31 cellular contexts compared by ENCODE assay signal in genomic region chr2:149701241-149701640, GRCh38.
"Had no signal": no experiment of that assay in that cellular context is flagged by ENCODE, and none has a peak within 500 bp of the region (broad histone marks: within the 10 kb centered on the region; RNA-seq: fewer than 3 reads in every experiment).

No MANE protein-coding gene starts in this region.

- H3K27ac Mint-ChIP-seq: activated CD4-positive, alpha-beta memory T cell treated with anti-CD3 and anti-CD28 coated beads for 36 hours; activated CD4-positive, alpha-beta T cell treated with anti-CD3 and anti-CD28 coated beads for 36 hours; activated naive CD4-positive, alpha-beta T cell treated with anti-CD3 and anti-CD28 coated beads for 36 hours; activated naive CD4-positive, alpha-beta T cell treated with anti-CD3 and anti-CD28 coated beads, Interleukin-2, amount 50 U/mL, for 72 hours; activated T-helper 1 cell treated with anti-CD3 and anti-CD28 coated beads, Interleukin-12 subunit alpha, Interleukin-12 subunit beta, Interleukin-2, Interleukin-4 antibody, amounts not matched to agents 30 ng/mL and 10 ng/mL and 1 ng/mL, durations not matched to agents 14 hours and 24 hours and 36 hours; T-helper 1 cell treated with Interleukin-12 subunit alpha and Interleukin-12 subunit beta and Interleukin-4 antibody, amounts not matched to agents 30 μg/mL and 1 μg/mL, for 36 hours; T-helper 2 cell treated with Interferon-gamma antibody and Interleukin-4, amounts not matched to agents 5 μg/mL and 100 μg/mL, for 36 hours had no signal

- ATAC-seq: activated CD4-positive, alpha-beta T cell treated with anti-CD3 and anti-CD28 coated beads for 36 hours; activated CD4-positive, CD25-positive, alpha-beta regulatory T cell treated with anti-CD3 and anti-CD28 coated beads, Interleukin-2, amount 50 U/mL, for 24 hours; activated naive CD4-positive, alpha-beta T cell treated with anti-CD3 and anti-CD28 coated beads, Interleukin-2, amount 50 U/mL, for 72 hours; activated T-cell treated with anti-CD3 and anti-CD28 coated beads, Interleukin-2, amount 50 U/mL, for 4 hours; body of pancreas; K562 had no signal

- H3K9me3 Mint-ChIP-seq: activated CD4-positive, alpha-beta memory T cell treated with anti-CD3 and anti-CD28 coated beads for 36 hours; activated naive CD4-positive, alpha-beta T cell treated with anti-CD3 and anti-CD28 coated beads for 36 hours; activated naive CD4-positive, alpha-beta T cell treated with anti-CD3 and anti-CD28 coated beads, Interleukin-2, amount 50 U/mL, for 72 hours; activated T-cell treated with anti-CD3 and anti-CD28 coated beads, Interleukin-2, amount 50 U/mL, for 4 hours; activated T-helper 1 cell treated with anti-CD3 and anti-CD28 coated beads, Interleukin-12 subunit alpha, Interleukin-12 subunit beta, Interleukin-2, Interleukin-4 antibody, amounts not matched to agents 30 ng/mL and 10 ng/mL and 1 ng/mL, durations not matched to agents 14 hours and 24 hours and 36 hours; T-helper 1 cell treated with Interleukin-12 subunit alpha and Interleukin-12 subunit beta and Interleukin-4 antibody, amounts not matched to agents 30 μg/mL and 1 μg/mL, for 36 hours; T-helper 2 cell treated with Interferon-gamma antibody and Interleukin-4, amounts not matched to agents 5 μg/mL and 100 μg/mL, for 36 hours had no signal

- H3K9ac ChIP-seq: SK-N-SH had no signal

- H3K4me1 Mint-ChIP-seq: activated CD4-positive, alpha-beta T cell treated with anti-CD3 and anti-CD28 coated beads for 36 hours had no signal

- H3K4me3 ChIP-seq: adrenal gland, body of pancreas, breast epithelium, K562, PC-9 had no signal

- H3K36me3 ChIP-seq: adrenal gland, breast epithelium had no signal

- H3K9me3 ChIP-seq: adrenal gland, body of pancreas, breast epithelium, SK-N-SH had no signal

- H3K36me3 Mint-ChIP-seq: activated CD4-positive, alpha-beta memory T cell treated with anti-CD3 and anti-CD28 coated beads for 36 hours; activated naive CD4-positive, alpha-beta T cell treated with anti-CD3 and anti-CD28 coated beads, Interleukin-2, amount 50 U/mL, for 72 hours had no signal

- H3K27ac ChIP-seq: adrenal gland, body of pancreas, breast epithelium, PC-9 had no signal

- DNase-seq: activated CD4-positive, alpha-beta memory T cell treated with anti-CD3 and anti-CD28 coated beads for 36 hours; activated CD4-positive, alpha-beta T cell treated with anti-CD3 and anti-CD28 coated beads for 36 hours; activated CD4-positive, alpha-beta T cell treated with anti-CD3 and anti-CD28 coated beads, Interleukin-2, amount 50 U/mL, for 1 hour; activated CD8-positive, alpha-beta memory T cell treated with anti-CD3 and anti-CD28 coated beads, Interleukin-2, amount 50 U/mL, for 4 hours; activated gamma-delta T cell treated with Interleukin-2 at 50 U/mL for 16 hours; activated naive CD4-positive, alpha-beta T cell treated with anti-CD3 and anti-CD28 coated beads for 36 hours; activated T-cell treated with anti-CD3 and anti-CD28 coated beads for 4 hours; activated T-cell treated with anti-CD3 and anti-CD28 coated beads, Interleukin-2, amount 50 U/mL, for 4 hours; adrenal gland; body of pancreas; NCI-H1092 treated with DMSO at 0.1 percent for 48 hours; NCI-H1417; NCI-H146; NCI-H187; NCI-H2029 treated with DMSO at 0.1 percent for 48 hours; NCI-H2107; NCI-H2171; NCI-H510A; NCI-H526; NCI-H748 treated with DMSO at 0.1 percent for 48 hours; NK-92 treated with Interleukin-12 subunit alpha and Interleukin-12 subunit beta, amount 100 ng/mL, for 24 hours; PC-9; Right ventricle myocardium superior; SK-N-SH had no signal

- H3K27me3 Mint-ChIP-seq: activated CD4-positive, alpha-beta T cell treated with anti-CD3 and anti-CD28 coated beads for 36 hours had no signal

- H3K4me3 Mint-ChIP-seq: activated CD4-positive, alpha-beta memory T cell treated with anti-CD3 and anti-CD28 coated beads for 36 hours; activated CD4-positive, alpha-beta T cell treated with anti-CD3 and anti-CD28 coated beads for 36 hours; activated naive CD4-positive, alpha-beta T cell treated with anti-CD3 and anti-CD28 coated beads for 36 hours; activated T-cell treated with anti-CD3 and anti-CD28 coated beads, Interleukin-2, amount 50 U/mL, for 4 hours; activated T-helper 1 cell treated with anti-CD3 and anti-CD28 coated beads, Interleukin-12 subunit alpha, Interleukin-12 subunit beta, Interleukin-2, Interleukin-4 antibody, amounts not matched to agents 30 ng/mL and 10 ng/mL and 1 ng/mL, durations not matched to agents 14 hours and 24 hours and 36 hours; T-helper 1 cell treated with Interleukin-12 subunit alpha and Interleukin-12 subunit beta and Interleukin-4 antibody, amounts not matched to agents 30 μg/mL and 1 μg/mL, for 36 hours; T-helper 2 cell treated with Interferon-gamma antibody and Interleukin-4, amounts not matched to agents 5 μg/mL and 100 μg/mL, for 36 hours had no signal
